ENCODE assay signal across 1 cellular context in genomic region chr3:11642455-11643162, GRCh38.
A peak's percentile ranks its signal among the peaks of the same experiment; 100 is the strongest.
TF ChIP-seq lines count a peak whose summit lies in the region.

No MANE protein-coding gene starts in this region.

TF ChIP-seq in HepG2, 621 proteins besides CTCF, POLR2A, EP300 and RAD21 (continued from another document and continues in another):
- TF ChIP-seq NFAT5 (CRISPR knock-in tag; IDR thresholded peaks at IDR 0.05): no peak
- 0 out of 2 replicates have a peak, but pooled peaks have one; percentile 60 for TF ChIP-seq ATRX (CRISPR knock-in tag; IDR thresholded peaks at IDR 0.05; ENCODE audit: borderline replicate concordance)
- peak; percentile 71; the same call in 1 of the 2 replicates for TF ChIP-seq KAT8 (CRISPR knock-in tag; IDR thresholded peaks at IDR 0.05)
- TF ChIP-seq MXD4 (CRISPR knock-in tag; IDR thresholded peaks at IDR 0.05): 0 out of 2 replicates have a peak, but pooled peaks have one; percentile 51
- TF ChIP-seq DNMT1 (CRISPR knock-in tag; IDR thresholded peaks at IDR 0.05): no peak
- TF ChIP-seq MAZ (IDR thresholded peaks at IDR 0.05; ENCODE audit: borderline replicate concordance, low read depth, low read length): no peak
- TF ChIP-seq MAZ (CRISPR knock-in tag; IDR thresholded peaks at IDR 0.05; ENCODE audit: low read depth): 0 out of 2 replicates have a peak, but pooled peaks have one; percentile 51
- TF ChIP-seq HOMEZ (CRISPR knock-in tag; IDR thresholded peaks at IDR 0.05; ENCODE audit: low read depth): 0 out of 2 replicates have a peak, but pooled peaks have one; percentile 37
- TF ChIP-seq FLYWCH1 (CRISPR knock-in tag; IDR thresholded peaks at IDR 0.05): no peak
- TF ChIP-seq ZNF605 (CRISPR knock-in tag; IDR thresholded peaks at IDR 0.05): no peak; the same call in 1 of the 2 replicates
- TF ChIP-seq ZNF687 (CRISPR knock-in tag; IDR thresholded peaks at IDR 0.05): peak; percentile 91
- TF ChIP-seq NFE2L1 (CRISPR knock-in tag; IDR thresholded peaks at IDR 0.05; ENCODE audit: borderline replicate concordance): no peak
- TF ChIP-seq ETV5 (CRISPR knock-in tag; IDR thresholded peaks at IDR 0.05; ENCODE audit: borderline replicate concordance): peak; percentile 90
- no peak for TF ChIP-seq ZNF503 (CRISPR knock-in tag; IDR thresholded peaks at IDR 0.05)
- TF ChIP-seq ZNF614 (CRISPR knock-in tag; IDR thresholded peaks at IDR 0.05; ENCODE audit: borderline replicate concordance): peak; percentile 66; the same call in 1 of the 2 replicates
- TF ChIP-seq SALL1 (CRISPR knock-in tag; IDR thresholded peaks at IDR 0.05): peak; percentile 86
- TF ChIP-seq, protein P1, sequence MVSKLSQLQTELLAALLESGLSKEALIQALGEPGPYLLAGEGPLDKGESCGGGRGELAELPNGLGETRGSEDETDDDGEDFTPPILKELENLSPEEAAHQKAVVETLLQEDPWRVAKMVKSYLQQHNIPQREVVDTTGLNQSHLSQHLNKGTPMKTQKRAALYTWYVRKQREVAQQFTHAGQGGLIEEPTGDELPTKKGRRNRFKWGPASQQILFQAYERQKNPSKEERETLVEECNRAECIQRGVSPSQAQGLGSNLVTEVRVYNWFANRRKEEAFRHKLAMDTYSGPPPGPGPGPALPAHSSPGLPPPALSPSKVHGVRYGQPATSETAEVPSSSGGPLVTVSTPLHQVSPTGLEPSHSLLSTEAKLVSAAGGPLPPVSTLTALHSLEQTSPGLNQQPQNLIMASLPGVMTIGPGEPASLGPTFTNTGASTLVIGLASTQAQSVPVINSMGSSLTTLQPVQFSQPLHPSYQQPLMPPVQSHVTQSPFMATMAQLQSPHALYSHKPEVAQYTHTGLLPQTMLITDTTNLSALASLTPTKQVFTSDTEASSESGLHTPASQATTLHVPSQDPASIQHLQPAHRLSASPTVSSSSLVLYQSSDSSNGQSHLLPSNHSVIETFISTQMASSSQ (IDR thresholded peaks at IDR 0.05; ENCODE audit: low read depth): no peak
- TF ChIP-seq, protein P1 (CRISPR knock-in tag; IDR thresholded peaks at IDR 0.05; ENCODE audit: borderline replicate concordance): peak; percentile 25; the same call in 1 of the 2 replicates
- no peak for TF ChIP-seq SP140L (CRISPR knock-in tag; IDR thresholded peaks at IDR 0.05; ENCODE audit: borderline replicate concordance)
- peak; percentile 32; the same call in 1 of the 2 replicates for TF ChIP-seq MIER3 (CRISPR knock-in tag; IDR thresholded peaks at IDR 0.05; ENCODE audit: borderline replicate concordance)
- TF ChIP-seq KDM3A (CRISPR knock-in tag; IDR thresholded peaks at IDR 0.05; ENCODE audit: low read depth): peak; percentile 57; the same call in 1 of the 2 replicates
- TF ChIP-seq SRSF1 (optimal IDR thresholded peaks at IDR 0.05; ENCODE audit: low read depth, low read length): peak; percentile 82
- TF ChIP-seq GTF2F1 (IDR thresholded peaks at IDR 0.05; ENCODE audit: low read length): no peak
- TF ChIP-seq SNAPC4 (CRISPR knock-in tag; IDR thresholded peaks at IDR 0.05): peak; percentile 63; the same call in 1 of the 2 replicates
- TF ChIP-seq, protein P2, sequence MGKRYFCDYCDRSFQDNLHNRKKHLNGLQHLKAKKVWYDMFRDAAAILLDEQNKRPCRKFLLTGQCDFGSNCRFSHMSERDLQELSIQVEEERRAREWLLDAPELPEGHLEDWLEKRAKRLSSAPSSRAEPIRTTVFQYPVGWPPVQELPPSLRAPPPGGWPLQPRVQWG (CRISPR knock-in tag; IDR thresholded peaks at IDR 0.05; ENCODE audit: borderline replicate concordance, low read depth): no peak
- TF ChIP-seq, protein P3, sequence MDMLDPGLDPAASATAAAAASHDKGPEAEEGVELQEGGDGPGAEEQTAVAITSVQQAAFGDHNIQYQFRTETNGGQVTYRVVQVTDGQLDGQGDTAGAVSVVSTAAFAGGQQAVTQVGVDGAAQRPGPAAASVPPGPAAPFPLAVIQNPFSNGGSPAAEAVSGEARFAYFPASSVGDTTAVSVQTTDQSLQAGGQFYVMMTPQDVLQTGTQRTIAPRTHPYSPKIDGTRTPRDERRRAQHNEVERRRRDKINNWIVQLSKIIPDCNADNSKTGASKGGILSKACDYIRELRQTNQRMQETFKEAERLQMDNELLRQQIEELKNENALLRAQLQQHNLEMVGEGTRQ (IDR thresholded peaks at IDR 0.05; ENCODE audit: low read depth, low read length): no peak
- TF ChIP-seq, protein P3 (CRISPR knock-in tag; IDR thresholded peaks at IDR 0.05; ENCODE audit: borderline replicate concordance): no peak; the same call in 1 of the 2 replicates
